ENCODE assay signal across 12 cellular contexts in genomic region chr6:125944434-125944816, GRCh38. TPM values are rescaled to one million over a fixed set of nuclear protein-coding genes. Genes with fewer than 3 reads are reported as not detected.
A peak's percentile ranks its signal among the peaks of the same experiment; 100 is the strongest.
DNase-seq lines count a peak whose midpoint lies in the region; TF ChIP-seq lines count a peak whose summit lies in the region.
"Had no signal": no experiment of that assay in that cellular context is flagged by ENCODE, and none has a peak within 500 bp of the region (broad histone marks: within the 10 kb centered on the region; RNA-seq: fewer than 3 reads in every experiment).

No MANE protein-coding gene starts in this region.

- H3K4me1 ChIP-seq in mucosa of rectum (ENCODE audit: control insufficient read depth in 2 of 2, insufficient read depth in 2 of 2, low read length in 2 of 2), result peaks cover 14 to 27% of the 10 kb centered on the region in 2 donors

- no peaks in the 10 kb centered on the region for H3K27me3 ChIP-seq in mucosa of rectum (ENCODE audit: control insufficient read depth in 2 of 2, insufficient read depth in 2 of 2, low read length in 2 of 2)

- no peaks in the 10 kb centered on the region for H3K9me3 Mint-ChIP-seq in endothelial cell (ENCODE audit: unreplicated experiment)
- H3K9me3 Mint-ChIP-seq: CD4-positive, CD25-positive, alpha-beta regulatory T cell; nephron had no signal

- no peaks in the 10 kb centered on the region for H3K36me3 ChIP-seq in mucosa of rectum (ENCODE audit: control insufficient read depth in 2 of 2, insufficient read depth in 2 of 2, low read length in 2 of 2)

- peaks cover 47% of the 10 kb centered on the region for H3K4me1 Mint-ChIP-seq in endothelial cell (ENCODE audit: unreplicated experiment)

- TF ChIP-seq CTCF in endothelial cell (IDR thresholded peaks at IDR 0.05; ENCODE audit: unreplicated experiment), result no peak

- H3K27me3 Mint-ChIP-seq in endothelial cell (ENCODE audit: unreplicated experiment), result no peaks in the 10 kb centered on the region

- H3K4me3 ChIP-seq in mucosa of rectum (ENCODE audit: low read length in 2 of 2), result peak overlapping the region in 1 of 2 donors; percentile 14

- DNase-seq in AG08396 (ENCODE audit: low spot score), result peak; percentile 13
- DNase-seq in NCI-H226, result peak; percentile 88
- DNase-seq in endothelial cell (ENCODE audit: low spot score), result no peak
- DNase-seq in ecto neural progenitor cell (ENCODE audit: low spot score), result no peak
- no peak for DNase-seq in activated CD4-positive, alpha-beta T cell treated with anti-CD3 and anti-CD28 coated beads, Interleukin-2, amount 50 U/mL, for 1 hour
- DNase-seq in activated naive CD4-positive, alpha-beta T cell treated with anti-CD3 and anti-CD28 coated beads, Interleukin-2, amount 50 U/mL, for 16 hours, result no peak
- DNase-seq in NCI-H345 (lab: John Stamatoyannopoulos, UW), result no peak
- DNase-seq: CD4-positive, CD25-positive, alpha-beta regulatory T cell; NCI-H524 treated with DMSO at 0.1 percent for 48 hours had no signal

- H3K9me3 ChIP-seq in mucosa of rectum (ENCODE audit: control insufficient read depth in 2 of 2, low read length in 2 of 2), result no peaks in the 10 kb centered on the region

- no peaks in the 10 kb centered on the region for H3K36me3 Mint-ChIP-seq in endothelial cell (ENCODE audit: low read depth, unreplicated experiment)
- H3K36me3 Mint-ChIP-seq: activated naive CD8-positive, alpha-beta T cell; CD4-positive, CD25-positive, alpha-beta regulatory T cell had no signal

- H3K4me3 Mint-ChIP-seq in endothelial cell (ENCODE audit: unreplicated experiment), result no peak overlapping the region
- H3K4me3 Mint-ChIP-seq: activated naive CD8-positive, alpha-beta T cell; CD4-positive, CD25-positive, alpha-beta regulatory T cell; nephron had no signal

- peak overlapping the region; percentile 38 for H3K27ac Mint-ChIP-seq in endothelial cell (ENCODE audit: unreplicated experiment)
- H3K27ac Mint-ChIP-seq: activated naive CD8-positive, alpha-beta T cell; CD4-positive, CD25-positive, alpha-beta regulatory T cell had no signal

- H3K9ac ChIP-seq in mucosa of rectum (ENCODE audit: low read depth in 1 of 2, low read length in 2 of 2), result peak overlapping the region; percentile 27 to 35

- peak overlapping the region; percentile 64 to 77 for H3K27ac ChIP-seq in mucosa of rectum (ENCODE audit: low read depth in 2 of 2, low read length in 2 of 2)

RNA-seq across cellular contexts. Expression of gene HINT3, which starts 12.1 kb away (rescaled TPM):
- total RNA-seq in endothelial cell (ENCODE audit: unreplicated experiment), result 12.3 TPM

RNA-seq across cellular contexts. Expression of gene TRMT11, which starts 41.9 kb away (rescaled TPM):
- total RNA-seq in endothelial cell (ENCODE audit: unreplicated experiment), result 9.6 TPM

Comparison
In these comparisons a context has a peak if more than half of its experiments do, and no peak if none do; other contexts are left out.
1. DNase-seq: peak in AG08396 (single experiment) and NCI-H226 (single experiment); none in endothelial cell (single experiment), ecto neural progenitor cell (single experiment), activated CD4-positive, alpha-beta T cell treated with anti-CD3 and anti-CD28 coated beads, Interleukin-2, amount 50 U/mL, for 1 hour (single experiment), activated naive CD4-positive, alpha-beta T cell treated with anti-CD3 and anti-CD28 coated beads, Interleukin-2, amount 50 U/mL, for 16 hours (single experiment) and NCI-H345 (single experiment).